Comparison of ENCODE assay signal across 9 cellular contexts in genomic region chr1:63892632-63893395, GRCh38.
DNase-seq lines count a peak whose midpoint lies in the region; ATAC-seq and TF ChIP-seq lines count a peak whose summit lies in the region.
"Had no signal": no experiment of that assay in that cellular context is flagged by ENCODE, and none has a peak within 500 bp of the region (broad histone marks: within the 10 kb centered on the region; RNA-seq: fewer than 3 reads in every experiment).

No MANE protein-coding gene starts in this region.

- no peaks in the 10 kb centered on the region for H3K4me1 Mint-ChIP-seq in activated CD4-positive, alpha-beta memory T cell treated with anti-CD3 and anti-CD28 coated beads for 36 hours (ENCODE audit: low read depth)

- H3K9me3 ChIP-seq in PC-3 (ENCODE audit: low read length) = no peaks in the 10 kb centered on the region

- H3K4me3 Mint-ChIP-seq in activated CD4-positive, alpha-beta memory T cell treated with anti-CD3 and anti-CD28 coated beads for 36 hours = no peak overlapping the region

- no peaks in the 10 kb centered on the region for H3K9me2 ChIP-seq in PC-3 (replicated peaks; ENCODE audit: low read length)

- CTCF ChIA-PET in PC-3 (lab: Charles Lee) = interaction anchor here (0.6 to 0.7 kb wide), 2 partner anchors 119 to 453 kb away, joined by 3 to 6 read pairs; partner anchors contain the start of gene ROR1
- CTCF ChIA-PET in activated CD4-positive, alpha-beta memory T cell treated with anti-CD3 and anti-CD28 coated beads for 36 hours (lab: Charles Lee) = no interaction called here

- intact Hi-C loops in PC-3 (cut with micrococcal nuclease) (no loop called here), sciatic nerve (cut with DNase I) (no loop called here)
- intact Hi-C loops in activated CD4-positive, alpha-beta memory T cell treated with anti-CD3 and anti-CD28 coated beads for 36 hours (cut with micrococcal nuclease) = loop anchor here (10.0 kb wide), 1 partner anchor 52 kb away; no protein-coding TSS in a partner anchor

- no TSS peak for BruUV-seq in PC-3 (replicated peaks; lab: Mats Ljungman, UMichigan)

- no peaks in the 10 kb centered on the region for H3K9me3 Mint-ChIP-seq in activated CD4-positive, alpha-beta memory T cell treated with anti-CD3 and anti-CD28 coated beads for 36 hours

- H3K36me3 Mint-ChIP-seq in activated CD4-positive, alpha-beta memory T cell treated with anti-CD3 and anti-CD28 coated beads for 36 hours = peaks cover under 1% of the 10 kb centered on the region

- no peak overlapping the region for H3K4me3 ChIP-seq in PC-3 (ENCODE audit: low read length)

- peaks cover 13% of the 10 kb centered on the region for H3K79me2 ChIP-seq in PC-3 (ENCODE audit: low read length)

- DNase-seq in CD1c-positive myeloid dendritic cell (ENCODE audit: extremely low spot score) (peak; percentile 5), PC-3 (peak; percentile 59), fibroblast of peridontal ligament (ENCODE audit: extremely low read depth) (peak; percentile 91), sciatic nerve (ENCODE audit: low spot score) (no peak)
- DNase-seq in activated CD4-positive, alpha-beta memory T cell treated with anti-CD3 and anti-CD28 coated beads for 36 hours = no peak
- no peak for DNase-seq in activated CD4-positive, alpha-beta T cell treated with anti-CD3 and anti-CD28 coated beads for 4 hours

- no peaks in the 10 kb centered on the region for H3K36me3 ChIP-seq in PC-3 (ENCODE audit: low read depth, low read length)

- no peaks in the 10 kb centered on the region for H4K20me1 ChIP-seq in PC-3 (ENCODE audit: low read length)

- ATAC-seq in GM19035 (IDR thresholded peaks at IDR 0.05; ENCODE audit: unreplicated experiment) (peak; percentile 99), HG03097 (IDR thresholded peaks at IDR 0.05; ENCODE audit: low FRiP score, unreplicated experiment) (peak; percentile 99), PC-3 (peak; percentile 77), sciatic nerve (peak; percentile 91)

- peak overlapping the region; percentile 74 for H3K27ac ChIP-seq in PC-3 (ENCODE audit: low read length)
- H3K27ac ChIP-seq: HL-60 had no signal

- no peaks in the 10 kb centered on the region for H3F3A ChIP-seq in PC-3 (ENCODE audit: low read length, unreplicated experiment)

- H3K4me2 ChIP-seq in PC-3 (ENCODE audit: low read length) = peak overlapping the region; percentile 62

- no peak for TF ChIP-seq CTCF in PC-3 (conservative IDR thresholded peaks at IDR 0.05; ENCODE audit: low read depth, low read length)

- no peaks in the 10 kb centered on the region for H3K27me3 ChIP-seq in PC-3 (ENCODE audit: low read length)

- peak overlapping the region; percentile 39; the same call in 1 of the 2 replicates for H3K9ac ChIP-seq in PC-3 (ENCODE audit: low read length)

- H3K27ac Mint-ChIP-seq in activated CD4-positive, alpha-beta memory T cell treated with anti-CD3 and anti-CD28 coated beads for 36 hours = no peak overlapping the region

- H2AFZ ChIP-seq in PC-3 (ENCODE audit: low read length) = no peak overlapping the region

- POLR2A ChIA-PET in PC-3 (lab: Charles Lee; ENCODE audit: unreplicated experiment) = interaction anchor here (0.5 kb wide), 1 partner anchor 1457 kb away, joined by 4 read pairs; no protein-coding TSS in a partner anchor
- POLR2A ChIA-PET in activated CD4-positive, alpha-beta memory T cell treated with anti-CD3 and anti-CD28 coated beads for 36 hours (lab: Charles Lee) = no interaction called here

- H3K27me3 Mint-ChIP-seq in activated CD4-positive, alpha-beta memory T cell treated with anti-CD3 and anti-CD28 coated beads for 36 hours = peaks cover 5% of the 10 kb centered on the region

- H3K4me1 ChIP-seq in PC-3 (ENCODE audit: insufficient read depth, low read length) = peaks cover 36% of the 10 kb centered on the region

Comparison
In these comparisons a context has a peak if more than half of its experiments do, and no peak if none do; other contexts are left out.
1. DNase-seq: peak in CD1c-positive myeloid dendritic cell (single experiment), PC-3 (single experiment) and fibroblast of peridontal ligament (single experiment); none in sciatic nerve (single experiment), activated CD4-positive, alpha-beta memory T cell treated with anti-CD3 and anti-CD28 coated beads for 36 hours (single experiment) and activated CD4-positive, alpha-beta T cell treated with anti-CD3 and anti-CD28 coated beads for 4 hours (0 of 2).
2. Peak in every context shown above with its lines, with median percentiles within 50 percentile points of each other: ATAC-seq.